Comparison of ENCODE assay signal across 9 cellular contexts in genomic region chr5:163408311-163408923, GRCh38. TPM values are rescaled to one million over a fixed set of nuclear protein-coding genes. Genes with fewer than 3 reads are reported as not detected.
A peak's percentile ranks its signal among the peaks of the same experiment; 100 is the strongest.
DNase-seq lines count a peak whose midpoint lies in the region; ATAC-seq and TF ChIP-seq lines count a peak whose summit lies in the region.
"Had no signal": no experiment of that assay in that cellular context is flagged by ENCODE, and none has a peak within 500 bp of the region (broad histone marks: within the 10 kb centered on the region; RNA-seq: fewer than 3 reads in every experiment).

No MANE protein-coding gene starts in this region.

- no peak overlapping the region for H3K4me3 ChIP-seq in AG04450 (ENCODE audit: low read depth, low read length)
- H3K4me3 ChIP-seq in dorsolateral prefrontal cortex = peak overlapping the region in 53 of 59 donors; percentile 1 to 62 (median 37)

- CTCF ChIA-PET in AG04450 (lab: Charles Lee) = interaction anchor here (0.6 to 3.7 kb wide), 33 partner anchors 8 to 1870 kb away, joined by 3 to 23 read pairs (median 4); partner anchors contain the start of gene GABRB2

- H3K27ac ChIP-seq in AG04450 (ENCODE audit: low read depth, low read length) = no peak overlapping the region
- H3K27ac ChIP-seq in dorsolateral prefrontal cortex = peak overlapping the region in 49 of 59 donors; percentile 1 to 83 (median 54)

- no peak overlapping the region for H3K4me3 Mint-ChIP-seq in activated CD4-positive, alpha-beta T cell treated with anti-CD3 and anti-CD28 coated beads, Interleukin-2, amount 10 ng/mL, durations not matched to agents 24 days and 14 days
- H3K4me3 Mint-ChIP-seq in memory B cell = no peak overlapping the region

- H3K36me3 Mint-ChIP-seq in activated CD4-positive, alpha-beta T cell treated with anti-CD3 and anti-CD28 coated beads, Interleukin-2, amount 10 ng/mL, durations not matched to agents 24 days and 14 days (ENCODE audit: low read depth) = no peaks in the 10 kb centered on the region
- no peaks in the 10 kb centered on the region for H3K36me3 Mint-ChIP-seq in memory B cell
- H3K36me3 Mint-ChIP-seq: IgD-negative memory B cell had no signal

- peaks cover 8% of the 10 kb centered on the region for H3K27me3 Mint-ChIP-seq in activated CD4-positive, alpha-beta T cell treated with anti-CD3 and anti-CD28 coated beads, Interleukin-2, amount 10 ng/mL, durations not matched to agents 24 days and 14 days
- peaks cover 7% of the 10 kb centered on the region for H3K27me3 Mint-ChIP-seq in memory B cell

- no peaks in the 10 kb centered on the region for H3K9me3 ChIP-seq in AG04450 (ENCODE audit: control insufficient read depth, insufficient read depth, low read length)

- H3K27me3 ChIP-seq in AG04450 (ENCODE audit: control insufficient read depth, insufficient read depth, low read length) (no peaks in the 10 kb centered on the region), dorsolateral prefrontal cortex (no peaks in the 10 kb centered on the region)

- H3K4me1 Mint-ChIP-seq in activated CD4-positive, alpha-beta T cell treated with anti-CD3 and anti-CD28 coated beads, Interleukin-2, amount 10 ng/mL, durations not matched to agents 24 days and 14 days = peaks cover 5% of the 10 kb centered on the region
- peaks cover 3% of the 10 kb centered on the region for H3K4me1 Mint-ChIP-seq in memory B cell

- H3K9me3 Mint-ChIP-seq in activated CD4-positive, alpha-beta T cell treated with anti-CD3 and anti-CD28 coated beads, Interleukin-2, amount 10 ng/mL, durations not matched to agents 24 days and 14 days = no peaks in the 10 kb centered on the region
- H3K9me3 Mint-ChIP-seq in memory B cell = no peaks in the 10 kb centered on the region
- H3K9me3 Mint-ChIP-seq: IgD-negative memory B cell had no signal

- intact Hi-C loops in activated CD4-positive, alpha-beta T cell treated with anti-CD3 and anti-CD28 coated beads, Interleukin-2, amount 10 ng/mL, durations not matched to agents 24 days and 14 days (cut with micrococcal nuclease) = loop anchor here (2.0 to 5.0 kb wide), 2 partner anchors 101 to 1864 kb away; no protein-coding TSS in a partner anchor
- intact Hi-C loops in dorsolateral prefrontal cortex (cut with DNase I) = loop anchor here (2.0 to 5.0 kb wide), 4 partner anchors 101 to 1864 kb away; partner anchors contain the start of genes GABRA1 (in 1 of the 2) and GABRB2 (in 1 of the 2)

- TF ChIP-seq CTCF in AG04450 (IDR thresholded peaks at IDR 0.05; ENCODE audit: low read depth, low read length) (peak; percentile 94), dorsolateral prefrontal cortex (IDR thresholded peaks at IDR 0.05 in 54 of 56, conservative IDR thresholded peaks at IDR 0.05 in 2 of 56; ENCODE audit: low read depth in 1 of 56, partially characterized antibody in 56 of 56) (peak; percentile 82 to 99 (median 94))

- peak; percentile 75 for ATAC-seq in GM18511 (IDR thresholded peaks at IDR 0.05; ENCODE audit: unreplicated experiment)
- peak; percentile 69 for ATAC-seq in HG02981 (IDR thresholded peaks at IDR 0.05; ENCODE audit: unreplicated experiment)
- ATAC-seq in memory B cell (ENCODE audit: low read depth) = peak; percentile 89

- DNase-seq in AG04450 (ENCODE audit: low read depth, low spot score) (peak; percentile 24), NCI-H2171 treated with DMSO at 0.1 percent for 48 hours (lab: John Stamatoyannopoulos, UW) (peak; percentile 47), dorsolateral prefrontal cortex (peak in 9 of 10 donors; percentile 32 to 76 (median 69)), memory B cell (ENCODE audit: low spot score in 2 of 2) (peak; percentile 53 to 60)
- DNase-seq in activated CD4-positive, alpha-beta T cell treated with anti-CD3 and anti-CD28 coated beads, Interleukin-2, amount 10 ng/mL, durations not matched to agents 24 days and 14 days = peak; percentile 84
- peak; percentile 5 to 30 for DNase-seq in stimulated activated CD8-positive, alpha-beta memory T cell treated with anti-CD3 and anti-CD28 coated beads, Interleukin-2, amount 100 ng/mL, for 1 hour (ENCODE audit: low read depth in 2 of 2)

- H3K27ac Mint-ChIP-seq in activated CD4-positive, alpha-beta T cell treated with anti-CD3 and anti-CD28 coated beads, Interleukin-2, amount 10 ng/mL, durations not matched to agents 24 days and 14 days = no peak overlapping the region
- H3K27ac Mint-ChIP-seq in memory B cell = no peak overlapping the region
- H3K27ac Mint-ChIP-seq: IgD-negative memory B cell had no signal

- POLR2A ChIA-PET in AG04450 (lab: Yijun Ruan, JAX) = no interaction called here

RNA-seq across cellular contexts. Expression of gene CCNG1, which starts 29.0 kb away (rescaled TPM):
- polyA plus RNA-seq in AG04450 (2011; rRNA removed) = 236 and 325 TPM in 2 replicates
- 156 and 253 TPM in 2 replicates for polyA minus RNA-seq in AG04450 (2011; rRNA and poly(A)+ RNA removed)
- total RNA-seq in activated CD4-positive, alpha-beta T cell treated with anti-CD3 and anti-CD28 coated beads, Interleukin-2, amount 10 ng/mL, durations not matched to agents 24 days and 14 days = 72.5 and 75.1 TPM in 2 replicates
- 10 to 100 TPM; 30.0 to 88.2 (median 49.4) TPM for total RNA-seq in dorsolateral prefrontal cortex

RNA-seq across cellular contexts. Expression of gene NUDCD2, which starts 51.5 kb away (rescaled TPM):
- 3.8 and 5.6 TPM in 2 replicates for polyA plus RNA-seq in AG04450 (2011; rRNA removed)
- polyA minus RNA-seq in AG04450 (2011; rRNA and poly(A)+ RNA removed) = 1.4 and 1.8 TPM in 2 replicates
- 44.5 and 50.3 TPM in 2 replicates for total RNA-seq in activated CD4-positive, alpha-beta T cell treated with anti-CD3 and anti-CD28 coated beads, Interleukin-2, amount 10 ng/mL, durations not matched to agents 24 days and 14 days
- total RNA-seq in dorsolateral prefrontal cortex = 10 to 100 TPM; 24.1 to 54.3 (median 33.8) TPM

RNA-seq across cellular contexts. Expression of gene HMMR, which starts 52.0 kb away (rescaled TPM):
- 6.3 and 12.5 TPM in 2 replicates for polyA plus RNA-seq in AG04450 (2011; rRNA removed)
- 1.6 and 2.5 TPM in 2 replicates for polyA minus RNA-seq in AG04450 (2011; rRNA and poly(A)+ RNA removed)
- 29.1 and 30.8 TPM in 2 replicates for total RNA-seq in activated CD4-positive, alpha-beta T cell treated with anti-CD3 and anti-CD28 coated beads, Interleukin-2, amount 10 ng/mL, durations not matched to agents 24 days and 14 days
- 1 to 10 TPM in 23 of 120 experiments, under 1 TPM in 87, not detected in 10; 0.15 to 2.6 (median 0.63) TPM for total RNA-seq in dorsolateral prefrontal cortex
- polyA plus RNA-seq: IgD-negative memory B cell had no signal

Comparison
In these comparisons a context has a peak if more than half of its experiments do, and no peak if none do; other contexts are left out.
1. DNase-seq: peak in every context shown above with its lines; median percentile 84 in activated CD4-positive, alpha-beta T cell treated with anti-CD3 and anti-CD28 coated beads, Interleukin-2, amount 10 ng/mL, durations not matched to agents 24 days and 14 days; 69 in dorsolateral prefrontal cortex; 56 in memory B cell; 47 in NCI-H2171 treated with DMSO at 0.1 percent for 48 hours; 24 in AG04450; 18 in stimulated activated CD8-positive, alpha-beta memory T cell treated with anti-CD3 and anti-CD28 coated beads, Interleukin-2, amount 100 ng/mL, for 1 hour.